1 cellular context compared by ENCODE assay signal in genomic region chr11:34379081-34379480, GRCh38.
TF ChIP-seq lines count a peak whose summit lies in the region.

No MANE protein-coding gene starts in this region.

TF ChIP-seq in HepG2, 621 proteins besides CTCF, POLR2A, EP300 and RAD21:
- TF ChIP-seq ELF1 (CRISPR knock-in tag; IDR thresholded peaks at IDR 0.05), result no peak
- no peak for TF ChIP-seq ZNF816 (CRISPR knock-in tag; IDR thresholded peaks at IDR 0.05; ENCODE audit: borderline replicate concordance)
- no peak for TF ChIP-seq KDM3A (CRISPR knock-in tag; IDR thresholded peaks at IDR 0.05; ENCODE audit: low read depth)
- no peak for TF ChIP-seq CHD2 (IDR thresholded peaks at IDR 0.05; ENCODE audit: low read depth, low read length)
- no peak for TF ChIP-seq ZNF326 (CRISPR knock-in tag; IDR thresholded peaks at IDR 0.05; ENCODE audit: borderline replicate concordance)
- TF ChIP-seq ZNF343 (CRISPR knock-in tag; IDR thresholded peaks at IDR 0.05), result no peak
- no peak for TF ChIP-seq ZNF253 (CRISPR knock-in tag; IDR thresholded peaks at IDR 0.05; ENCODE audit: borderline replicate concordance)
- no peak for TF ChIP-seq SALL1 (CRISPR knock-in tag; IDR thresholded peaks at IDR 0.05)
- no peak for TF ChIP-seq ZNF235 (CRISPR knock-in tag; IDR thresholded peaks at IDR 0.05; ENCODE audit: borderline replicate concordance)
- TF ChIP-seq TBX2 (CRISPR knock-in tag; IDR thresholded peaks at IDR 0.05; ENCODE audit: borderline replicate concordance), result no peak
- no peak for TF ChIP-seq ZNF121 (CRISPR knock-in tag; IDR thresholded peaks at IDR 0.05)
- no peak for TF ChIP-seq ZBTB4 (CRISPR knock-in tag; IDR thresholded peaks at IDR 0.05; ENCODE audit: borderline replicate concordance)
- no peak for TF ChIP-seq KLF9 (CRISPR knock-in tag; IDR thresholded peaks at IDR 0.05; ENCODE audit: low read depth)
- TF ChIP-seq ZNF292 (CRISPR knock-in tag; IDR thresholded peaks at IDR 0.05; ENCODE audit: borderline replicate concordance, low read depth), result no peak
- no peak for TF ChIP-seq ZNF20 (CRISPR knock-in tag; IDR thresholded peaks at IDR 0.05)
